ENCODE assay signal across 22 cellular contexts in the genomic region with DNA sequence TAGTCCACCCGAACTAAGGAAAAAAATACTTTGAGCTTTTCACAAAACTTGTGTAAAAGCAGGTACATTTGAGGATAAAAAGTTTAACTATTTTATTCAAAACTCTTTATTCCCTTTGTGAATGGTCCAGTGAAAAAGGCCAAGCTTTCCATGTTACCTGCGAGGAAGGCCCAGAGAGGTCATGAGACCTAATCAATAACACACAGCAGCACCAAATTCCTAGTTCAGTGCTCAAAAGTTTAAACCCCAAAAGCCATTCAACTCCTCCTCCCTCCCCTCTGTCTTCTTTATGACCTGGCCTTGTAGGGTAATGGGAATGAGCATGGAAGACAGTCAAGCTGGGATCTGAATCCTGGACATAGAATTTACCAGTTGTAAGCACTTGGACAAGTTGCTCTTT.
"Had no signal": no experiment of that assay in that cellular context is flagged by ENCODE, and none has a peak within 500 bp of the region (broad histone marks: within the 10 kb centered on the region; RNA-seq: fewer than 3 reads in every experiment).

No MANE protein-coding gene starts in this region.

- H3K4me2 ChIP-seq: smooth muscle cell had no signal

- H3K27ac Mint-ChIP-seq: effector memory CD8-positive, alpha-beta T cell; immature natural killer cell; memory B cell; natural killer cell treated with Interleukin-12 subunit alpha and Interleukin-12 subunit beta and Interleukin-15 and Interleukin-18, amount 100 ng/mL, for 72 hours; progenitor cell of endocrine pancreas had no signal

- H3K27ac ChIP-seq: esophagus muscularis mucosa, gastroesophageal sphincter, left lung, lower lobe of right lung, pancreas, suprapubic skin, thyroid gland, upper lobe of right lung, vagina had no signal

- H3K36me3 ChIP-seq: esophagus muscularis mucosa, gastroesophageal sphincter, left lung, lower lobe of right lung, pancreas, suprapubic skin, thyroid gland, upper lobe of right lung, vagina had no signal

- H3K36me3 Mint-ChIP-seq: immature natural killer cell; memory B cell; natural killer cell treated with Interleukin-12 subunit alpha and Interleukin-12 subunit beta and Interleukin-15 and Interleukin-18, amount 100 ng/mL, for 72 hours had no signal

- H3K4me3 ChIP-seq: esophagus muscularis mucosa, gastroesophageal sphincter, left lung, lower lobe of right lung, pancreas, smooth muscle cell, suprapubic skin, thyroid gland, upper lobe of right lung, vagina had no signal

- H3K9me3 Mint-ChIP-seq: effector memory CD8-positive, alpha-beta T cell; immature natural killer cell; memory B cell; natural killer cell treated with Interleukin-12 subunit alpha and Interleukin-12 subunit beta and Interleukin-15 and Interleukin-18, amount 100 ng/mL, for 72 hours had no signal

- DNase-seq: effector memory CD8-positive, alpha-beta T cell; foreskin fibroblast; immature natural killer cell; left lung; lower lobe of right lung; midbrain; occipital lobe; pancreas; right cardiac atrium; stimulated activated CD4-positive, alpha-beta T cell treated with anti-CD3 and anti-CD28 coated beads, Interleukin-2, amount 100 ng/mL, for 48 hours; stimulated activated naive CD4-positive, alpha-beta T cell treated with Interleukin-2 at 50 U/mL for 16 hours; thyroid gland; upper lobe of right lung had no signal

- H3K27me3 ChIP-seq: esophagus muscularis mucosa, gastroesophageal sphincter, pancreas, suprapubic skin, thyroid gland, upper lobe of right lung, vagina had no signal

- ATAC-seq: effector memory CD8-positive, alpha-beta T cell; gastroesophageal sphincter; left lung; lower lobe of right lung; natural killer cell treated with Interleukin-12 subunit alpha and Interleukin-12 subunit beta and Interleukin-15 and Interleukin-18, amount 100 ng/mL, for 72 hours; pancreas; right cardiac atrium; upper lobe of right lung had no signal

- FAIRE-seq: keratinocyte, pancreas had no signal

- H3K9me3 ChIP-seq: esophagus muscularis mucosa, gastroesophageal sphincter, left lung, lower lobe of right lung, pancreas, suprapubic skin, thyroid gland, upper lobe of right lung, vagina had no signal

- H3K27me3 Mint-ChIP-seq: effector memory CD8-positive, alpha-beta T cell; memory B cell had no signal

- H3K4me3 Mint-ChIP-seq: effector memory CD8-positive, alpha-beta T cell; memory B cell; natural killer cell treated with Interleukin-12 subunit alpha and Interleukin-12 subunit beta and Interleukin-15 and Interleukin-18, amount 100 ng/mL, for 72 hours had no signal
